ENCODE assay signal across 1 cellular context in genomic region chr2:111712940-111713339, GRCh38.
TF ChIP-seq lines count a peak whose summit lies in the region.

No MANE protein-coding gene starts in this region.

TF ChIP-seq in H1, 55 proteins besides CTCF, POLR2A, EP300 and RAD21:
- TF ChIP-seq USF2 (IDR thresholded peaks at IDR 0.05; ENCODE audit: low read length), result no peak
- no peak for TF ChIP-seq CEBPB (IDR thresholded peaks at IDR 0.05; ENCODE audit: low read depth, low read length)
- no peak for TF ChIP-seq CHD1 (IDR thresholded peaks at IDR 0.05; ENCODE audit: low read depth, low read length)
- no peak for TF ChIP-seq SUZ12 (IDR thresholded peaks at IDR 0.05; ENCODE audit: low read length)
- no peak for TF ChIP-seq HDAC6 (IDR thresholded peaks at IDR 0.05; ENCODE audit: low read depth, low read length)
- no peak for TF ChIP-seq TAF7 (optimal IDR thresholded peaks at IDR 0.05; ENCODE audit: borderline replicate concordance, low read depth, low read length)
- TF ChIP-seq TAF1 (IDR thresholded peaks at IDR 0.05; ENCODE audit: low read depth, low read length), result no peak
- TF ChIP-seq SP4 (IDR thresholded peaks at IDR 0.05; ENCODE audit: low read length), result no peak
- TF ChIP-seq MAFK (IDR thresholded peaks at IDR 0.05; ENCODE audit: low read depth, low read length), result no peak
- TF ChIP-seq EZH2 (IDR thresholded peaks at IDR 0.05; ENCODE audit: low read depth, low read length, severe bottlenecking), result no peak
- no peak for TF ChIP-seq CREB1 (IDR thresholded peaks at IDR 0.05)
- TF ChIP-seq BRCA1 (IDR thresholded peaks at IDR 0.05; ENCODE audit: low read depth, low read length), result no peak
- no peak for TF ChIP-seq GTF2F1 (IDR thresholded peaks at IDR 0.05; ENCODE audit: borderline replicate concordance, low read depth, low read length)
- TF ChIP-seq CHD7 (IDR thresholded peaks at IDR 0.05; ENCODE audit: insufficient replicate concordance, low read length), result no peak
- no peak for TF ChIP-seq POLR2AphosphoS5 (IDR thresholded peaks at IDR 0.05; ENCODE audit: low read depth, low read length)
- no peak for TF ChIP-seq NANOG (IDR thresholded peaks at IDR 0.05; ENCODE audit: insufficient read depth, low read depth, low read length, poor library complexity, severe bottlenecking)
